In the genomic region with DNA sequence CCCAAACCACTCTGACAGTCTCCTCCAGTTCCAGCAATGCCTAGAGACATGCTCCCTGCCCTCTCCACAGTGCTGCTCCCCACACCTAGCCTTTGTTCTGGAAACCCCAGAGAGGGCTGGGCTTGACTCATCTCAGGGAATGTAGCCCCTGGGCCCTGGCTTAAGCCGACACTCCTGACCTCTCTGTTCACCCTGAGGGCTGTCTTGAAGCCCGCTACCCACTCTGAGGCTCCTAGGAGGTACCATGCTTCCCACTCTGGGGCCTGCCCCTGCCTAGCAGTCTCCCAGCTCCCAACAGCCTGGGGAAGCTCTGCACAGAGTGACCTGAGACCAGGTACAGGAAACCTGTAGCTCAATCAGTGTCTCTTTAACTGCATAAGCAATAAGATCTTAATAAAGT, we compare ENCODE assay signal across 12 cellular contexts. TPM values are rescaled to one million over a fixed set of nuclear protein-coding genes. Genes with fewer than 3 reads are reported as not detected.
DNase-seq lines count a peak whose midpoint lies in the region; ATAC-seq and TF ChIP-seq lines count a peak whose summit lies in the region.
"Had no signal": no experiment of that assay in that cellular context is flagged by ENCODE, and none has a peak within 500 bp of the region (broad histone marks: within the 10 kb centered on the region; RNA-seq: fewer than 3 reads in every experiment).

No MANE protein-coding gene starts in this region.

- H3K36me3 Mint-ChIP-seq in activated naive CD4-positive, alpha-beta T cell treated with anti-CD3 and anti-CD28 coated beads, Interleukin-2, amount 50 U/mL, for 24 hours, result peaks cover 23% of the 10 kb centered on the region
- peaks cover 8 to 36% (median 16%) of the 10 kb centered on the region in 5 donors for H3K36me3 Mint-ChIP-seq in naive thymus-derived CD4-positive, alpha-beta T cell
- peaks cover 30% of the 10 kb centered on the region for H3K36me3 Mint-ChIP-seq in Calu3 (ENCODE audit: insufficient read depth, unreplicated experiment)

- H3K4me3 Mint-ChIP-seq in activated naive CD4-positive, alpha-beta T cell treated with anti-CD3 and anti-CD28 coated beads, Interleukin-2, amount 50 U/mL, for 24 hours, result peak overlapping the region; percentile 82
- H3K4me3 Mint-ChIP-seq in naive thymus-derived CD4-positive, alpha-beta T cell, result peak overlapping the region; percentile 21 to 87 (median 82)
- H3K4me3 Mint-ChIP-seq in Calu3 (ENCODE audit: low read depth, unreplicated experiment), result no peak overlapping the region

- no TSS peak for BruUV-seq in Calu3 (replicated peaks; lab: Mats Ljungman, UMichigan)

- no peaks in the 10 kb centered on the region for H3K27me3 ChIP-seq in naive thymus-derived CD4-positive, alpha-beta T cell (ENCODE audit: control insufficient read depth in 2 of 2, insufficient read depth in 2 of 2, low read length in 2 of 2)
- no peaks in the 10 kb centered on the region for H3K27me3 ChIP-seq in tibial artery
- H3K27me3 ChIP-seq: foreskin keratinocyte had no signal

- intact Hi-C loops in naive thymus-derived CD4-positive, alpha-beta T cell (cut with micrococcal nuclease), result loop anchor here (10.0 kb wide), 1 partner anchor 1046 kb away; a partner anchor contains a TSS
- intact Hi-C loops in tibial artery (cut with DNase I; ENCODE audit: low total_unique reads), result loop anchor here (10.0 kb wide), 2 partner anchors 146 to 164 kb away; a partner anchor contains a TSS
- intact Hi-C loops in Calu3 (cut with micrococcal nuclease; ENCODE audit: unreplicated experiment), result no loop called here

- POLR2A ChIA-PET in naive thymus-derived CD4-positive, alpha-beta T cell (lab: Charles Lee), result interaction anchor here (0.8 to 16.3 kb wide), 5 partner anchors 11 to 167 kb away, joined by 3 to 248 read pairs (median 5); a partner anchor contains a TSS

- no peaks in the 10 kb centered on the region for H3K9me3 ChIP-seq in naive thymus-derived CD4-positive, alpha-beta T cell (ENCODE audit: control insufficient read depth in 2 of 3, low read length in 3 of 3)
- no peaks in the 10 kb centered on the region for H3K9me3 ChIP-seq in tibial artery

- peaks cover 20 to 26% of the 10 kb centered on the region in 2 donors for H3K4me1 ChIP-seq in naive thymus-derived CD4-positive, alpha-beta T cell (ENCODE audit: control insufficient read depth in 2 of 2, insufficient read depth in 2 of 2, low read length in 2 of 2)
- peaks cover 0 to 46% (median 29%) of the 10 kb centered on the region in 4 donors for H3K4me1 ChIP-seq in tibial artery

- H3K9me3 Mint-ChIP-seq in activated naive CD4-positive, alpha-beta T cell treated with anti-CD3 and anti-CD28 coated beads, Interleukin-2, amount 50 U/mL, for 24 hours, result no peaks in the 10 kb centered on the region
- H3K9me3 Mint-ChIP-seq in naive thymus-derived CD4-positive, alpha-beta T cell, result no peaks in the 10 kb centered on the region
- no peaks in the 10 kb centered on the region for H3K9me3 Mint-ChIP-seq in Calu3 (ENCODE audit: low read depth, unreplicated experiment)
- H3K9me3 Mint-ChIP-seq: brain had no signal

- no peaks in the 10 kb centered on the region for H3K27me3 Mint-ChIP-seq in activated naive CD4-positive, alpha-beta T cell treated with anti-CD3 and anti-CD28 coated beads, Interleukin-2, amount 50 U/mL, for 24 hours
- H3K27me3 Mint-ChIP-seq in naive thymus-derived CD4-positive, alpha-beta T cell, result no peaks in the 10 kb centered on the region
- no peaks in the 10 kb centered on the region for H3K27me3 Mint-ChIP-seq in Calu3 (ENCODE audit: unreplicated experiment)

- TF ChIP-seq CTCF in tibial artery (IDR thresholded peaks at IDR 0.05) (no peak), Calu3 (IDR thresholded peaks at IDR 0.05; ENCODE audit: unreplicated experiment) (no peak)

- H3K36me3 ChIP-seq in naive thymus-derived CD4-positive, alpha-beta T cell (ENCODE audit: control insufficient read depth in 2 of 3, insufficient read depth in 3 of 3, low read length in 3 of 3), result peaks cover 0 to 30% (median 0%) of the 10 kb centered on the region in 3 experiments
- H3K36me3 ChIP-seq in tibial artery, result peaks cover 8 to 43% (median 34%) of the 10 kb centered on the region in 3 donors

- CTCF ChIA-PET in naive thymus-derived CD4-positive, alpha-beta T cell (lab: Charles Lee), result no interaction called here
- CTCF ChIA-PET in Calu3 (lab: Charles Lee), result no interaction called here

- H3K4me1 Mint-ChIP-seq in activated naive CD4-positive, alpha-beta T cell treated with anti-CD3 and anti-CD28 coated beads, Interleukin-2, amount 50 U/mL, for 24 hours, result peaks cover 54% of the 10 kb centered on the region
- peaks cover 33 to 73% (median 62%) of the 10 kb centered on the region in 7 donors for H3K4me1 Mint-ChIP-seq in naive thymus-derived CD4-positive, alpha-beta T cell
- H3K4me1 Mint-ChIP-seq in Calu3 (ENCODE audit: low read depth, unreplicated experiment), result peaks cover 17% of the 10 kb centered on the region

- H3K27ac Mint-ChIP-seq in activated naive CD4-positive, alpha-beta T cell treated with anti-CD3 and anti-CD28 coated beads, Interleukin-2, amount 50 U/mL, for 24 hours, result peak overlapping the region; percentile 95
- H3K27ac Mint-ChIP-seq in naive thymus-derived CD4-positive, alpha-beta T cell, result peak overlapping the region; percentile 96 to 99 (median 98)
- H3K27ac Mint-ChIP-seq in Calu3 (ENCODE audit: unreplicated experiment), result no peak overlapping the region

- no peak for ATAC-seq in naive thymus-derived CD4-positive, alpha-beta T cell
- no peak for ATAC-seq in left lobe of liver
- no peak for ATAC-seq in GM18867 (IDR thresholded peaks at IDR 0.05; ENCODE audit: unreplicated experiment)
- ATAC-seq: foreskin keratinocyte had no signal

- peak overlapping the region; percentile 9 for H3K4me3 ChIP-seq in naive thymus-derived CD4-positive, alpha-beta T cell (ENCODE audit: low read length)
- no peak overlapping the region for H3K4me3 ChIP-seq in tibial artery

- no peak for DNase-seq in activated naive CD4-positive, alpha-beta T cell treated with anti-CD3 and anti-CD28 coated beads, Interleukin-2, amount 50 U/mL, for 16 hours
- DNase-seq in naive thymus-derived CD4-positive, alpha-beta T cell, result no peak
- DNase-seq in tibial artery (no peak), left lobe of liver (ENCODE audit: low spot score) (no peak), Calu3 (no peak)
- DNase-seq: foreskin keratinocyte, NCI-H2029 had no signal

- H3K27ac ChIP-seq in angular gyrus (ENCODE audit: low read depth, low read length) (peak overlapping the region; percentile 23), tibial artery (peak overlapping the region; percentile 49 to 64)
- H3K27ac ChIP-seq in naive thymus-derived CD4-positive, alpha-beta T cell (ENCODE audit: low read depth, low read length), result peak overlapping the region; percentile 83
- H3K27ac ChIP-seq: foreskin keratinocyte had no signal

RNA-seq across cellular contexts. Expression of a gene that starts 4.0 kb away (rescaled TPM):
- 10 to 100 TPM; 40.4 to 90.1 (median 52.4) TPM for total RNA-seq in naive thymus-derived CD4-positive, alpha-beta T cell
- polyA plus RNA-seq in naive thymus-derived CD4-positive, alpha-beta T cell, result 100 to 1,000 TPM; 112 to 142 TPM
- 32.0 TPM for total RNA-seq in left lobe of liver
- total RNA-seq in Calu3 (2022), result 80.6 and 93.6 TPM in 2 replicates

RNA-seq across cellular contexts. Expression of a gene that starts 4.3 kb away (rescaled TPM):
- total RNA-seq in naive thymus-derived CD4-positive, alpha-beta T cell, result 10 to 100 TPM; 37.9 to 77.8 (median 72.4) TPM
- polyA plus RNA-seq in naive thymus-derived CD4-positive, alpha-beta T cell, result 1 to 10 TPM; 6.3 to 6.8 TPM
- total RNA-seq in left lobe of liver (14.1 TPM), Calu3 (2022) (15.1 and 15.7 TPM in 2 replicates)

RNA-seq across cellular contexts. Expression of a gene that starts 11.4 kb away (rescaled TPM):
- 10 to 100 TPM; 23.8 to 45.5 (median 34.0) TPM for total RNA-seq in naive thymus-derived CD4-positive, alpha-beta T cell
- 10 to 100 TPM; 31.1 to 34.4 TPM for polyA plus RNA-seq in naive thymus-derived CD4-positive, alpha-beta T cell
- total RNA-seq in left lobe of liver (19.5 TPM), Calu3 (2022) (29.5 and 33.0 TPM in 2 replicates)

RNA-seq across cellular contexts. Expression of a gene that starts 21.2 kb away (rescaled TPM):
- total RNA-seq in naive thymus-derived CD4-positive, alpha-beta T cell, result 10 to 100 TPM; 12.5 to 19.5 (median 16.2) TPM
- polyA plus RNA-seq in naive thymus-derived CD4-positive, alpha-beta T cell, result 10 to 100 TPM; 61.7 to 80.8 TPM
- total RNA-seq in left lobe of liver (11.3 TPM), Calu3 (2022) (14.1 and 18.8 TPM in 2 replicates)
- total RNA-seq: HT1080 had no signal

Comparison
In these comparisons a context has a peak if more than half of its experiments do, and no peak if none do; other contexts are left out.
1. H3K27ac ChIP-seq: peak in every context shown above with its lines; median percentile 83 in naive thymus-derived CD4-positive, alpha-beta T cell; 56 in tibial artery; 23 in angular gyrus.